In the genomic region with DNA sequence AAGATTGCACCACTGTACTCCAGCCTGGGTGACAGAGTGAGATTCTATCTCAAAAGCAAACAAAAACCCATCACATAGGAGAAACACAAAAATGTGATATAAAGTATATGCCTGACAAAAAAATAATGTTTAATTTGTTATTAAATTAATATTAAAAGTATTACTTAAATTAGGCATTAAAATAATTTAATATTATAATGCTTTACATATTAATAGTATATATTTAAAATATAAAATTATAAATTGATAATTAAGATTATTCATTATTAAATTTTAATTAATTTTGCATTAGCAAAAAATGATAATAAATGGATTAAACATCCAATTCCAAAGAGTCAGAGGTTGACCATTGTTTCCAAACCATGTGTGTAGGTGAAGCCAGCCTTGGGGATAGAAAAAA, we compare ENCODE assay signal across 30 cellular contexts. TPM values are rescaled to one million over a fixed set of nuclear protein-coding genes. Genes with fewer than 3 reads are reported as not detected.
"Had no signal": no experiment of that assay in that cellular context is flagged by ENCODE, and none has a peak within 500 bp of the region (broad histone marks: within the 10 kb centered on the region; RNA-seq: fewer than 3 reads in every experiment).

No MANE protein-coding gene starts in this region.

- H3K27ac Mint-ChIP-seq: activated CD4-positive, alpha-beta memory T cell treated with anti-CD3 and anti-CD28 coated beads, Interleukin-2, amount 10 ng/mL, durations not matched to agents 7 days and 5 days; activated CD4-positive, alpha-beta T cell treated with anti-CD3 and anti-CD28 coated beads, Interleukin-2, amount 10 ng/mL, durations not matched to agents 7 days and 5 days; activated naive CD4-positive, alpha-beta T cell treated with anti-CD3 and anti-CD28 coated beads for 36 hours; activated naive CD4-positive, alpha-beta T cell treated with anti-CD3 and anti-CD28 coated beads, Interleukin-2, amount 50 U/mL, for 24 hours; activated naive CD8-positive, alpha-beta T cell treated with anti-CD3 and anti-CD28 coated beads for 36 hours; activated naive CD8-positive, alpha-beta T cell treated with anti-CD3 and anti-CD28 coated beads, Interleukin-2, amount 50 U/mL, for 24 hours; activated T-helper 17 cell treated with anti-CD3 and anti-CD28 coated beads, Interleukin-2, amount 50 U/mL, for 72 hours; T-helper 17 cell; T-helper 2 cell treated with Interferon-gamma antibody and Interleukin-4, amounts not matched to agents 5 μg/mL and 100 μg/mL, for 36 hours had no signal

- ATAC-seq: activated naive CD8-positive, alpha-beta T cell treated with anti-CD3 and anti-CD28 coated beads, Interleukin-2, amount 50 U/mL, for 24 hours; activated T-cell treated with anti-CD3 and anti-CD28 coated beads, Interleukin-2, amount 50 U/mL, for 4 hours; activated T-helper 17 cell treated with anti-CD3 and anti-CD28 coated beads, Interleukin-2, amount 50 U/mL, for 72 hours; body of pancreas; esophagus mucosa; gastrocnemius medialis; heart left ventricle; T-helper 17 cell had no signal

- H3K9me3 ChIP-seq: adrenal gland, body of pancreas, colonic mucosa, gastrocnemius medialis, heart left ventricle had no signal

- H3K36me3 ChIP-seq: adrenal gland, colonic mucosa, gastrocnemius medialis, heart left ventricle had no signal

- DNase-seq: activated CD4-positive, alpha-beta memory T cell treated with anti-CD3 and anti-CD28 coated beads, Interleukin-2, amount 10 ng/mL, durations not matched to agents 7 days and 5 days; activated CD4-positive, alpha-beta T cell treated with anti-CD3 and anti-CD28 coated beads for 1 hour; activated CD4-positive, alpha-beta T cell treated with anti-CD3 and anti-CD28 coated beads for 4 hours; activated CD4-positive, alpha-beta T cell treated with anti-CD3 and anti-CD28 coated beads, Interleukin-2, amount 10 ng/mL, durations not matched to agents 7 days and 5 days; activated CD4-positive, alpha-beta T cell treated with anti-CD3 and anti-CD28 coated beads, Interleukin-2, amount 50 U/mL, for 4 hours; activated effector memory CD4-positive, alpha-beta T cell treated with Interleukin-2 at 50 U/mL for 16 hours; activated gamma-delta T cell treated with Interleukin-2 at 50 U/mL for 16 hours; activated naive CD4-positive, alpha-beta T cell treated with anti-CD3 and anti-CD28 coated beads for 36 hours; activated naive CD8-positive, alpha-beta T cell treated with anti-CD3 and anti-CD28 coated beads for 36 hours; activated naive CD8-positive, alpha-beta T cell treated with anti-CD3 and anti-CD28 coated beads, Interleukin-2, amount 50 U/mL, for 24 hours; activated T-cell treated with anti-CD3 and anti-CD28 coated beads, Interleukin-2, amount 50 U/mL, for 4 hours; adrenal gland; amygdala; aorta; body of pancreas; caudate nucleus; colonic mucosa; effector CD8-positive, alpha-beta T cell; foreskin fibroblast; gastrocnemius medialis; glutamatergic neuron; heart left ventricle; T-helper 1 cell; T-helper 17 cell; T1000 had no signal

- H3K4me3 Mint-ChIP-seq: activated CD4-positive, alpha-beta memory T cell treated with anti-CD3 and anti-CD28 coated beads, Interleukin-2, amount 10 ng/mL, durations not matched to agents 7 days and 5 days; activated CD4-positive, alpha-beta T cell treated with anti-CD3 and anti-CD28 coated beads, Interleukin-2, amount 10 ng/mL, durations not matched to agents 7 days and 5 days; activated naive CD4-positive, alpha-beta T cell treated with anti-CD3 and anti-CD28 coated beads for 36 hours; activated naive CD4-positive, alpha-beta T cell treated with anti-CD3 and anti-CD28 coated beads, Interleukin-2, amount 50 U/mL, for 24 hours; activated naive CD8-positive, alpha-beta T cell treated with anti-CD3 and anti-CD28 coated beads for 36 hours; activated naive CD8-positive, alpha-beta T cell treated with anti-CD3 and anti-CD28 coated beads, Interleukin-2, amount 50 U/mL, for 24 hours; activated T-cell treated with anti-CD3 and anti-CD28 coated beads, Interleukin-2, amount 50 U/mL, for 4 hours; activated T-helper 17 cell treated with anti-CD3 and anti-CD28 coated beads, Interleukin-2, amount 50 U/mL, for 72 hours; T-helper 17 cell; T-helper 2 cell treated with Interferon-gamma antibody and Interleukin-4, amounts not matched to agents 5 μg/mL and 100 μg/mL, for 36 hours had no signal

- H3K4me1 Mint-ChIP-seq: activated CD4-positive, alpha-beta memory T cell treated with anti-CD3 and anti-CD28 coated beads, Interleukin-2, amount 10 ng/mL, durations not matched to agents 7 days and 5 days; activated CD4-positive, alpha-beta T cell treated with anti-CD3 and anti-CD28 coated beads, Interleukin-2, amount 10 ng/mL, durations not matched to agents 7 days and 5 days; activated naive CD4-positive, alpha-beta T cell treated with anti-CD3 and anti-CD28 coated beads, Interleukin-2, amount 50 U/mL, for 24 hours; activated naive CD8-positive, alpha-beta T cell treated with anti-CD3 and anti-CD28 coated beads for 36 hours; activated naive CD8-positive, alpha-beta T cell treated with anti-CD3 and anti-CD28 coated beads, Interleukin-2, amount 50 U/mL, for 24 hours; activated T-helper 17 cell treated with anti-CD3 and anti-CD28 coated beads, Interleukin-2, amount 50 U/mL, for 72 hours; T-helper 17 cell had no signal

- H3K4me3 ChIP-seq: adrenal gland, body of pancreas, colonic mucosa, gastrocnemius medialis, heart left ventricle had no signal

- H3K27ac ChIP-seq: adrenal gland, body of pancreas, colonic mucosa, gastrocnemius medialis, heart left ventricle had no signal

- H3K36me3 Mint-ChIP-seq: activated naive CD8-positive, alpha-beta T cell treated with anti-CD3 and anti-CD28 coated beads for 36 hours had no signal

- H3K4me1 ChIP-seq: adrenal gland, body of pancreas, colonic mucosa, gastrocnemius medialis, heart left ventricle had no signal

- H3K27me3 Mint-ChIP-seq: activated CD4-positive, alpha-beta memory T cell treated with anti-CD3 and anti-CD28 coated beads, Interleukin-2, amount 10 ng/mL, durations not matched to agents 7 days and 5 days; activated CD4-positive, alpha-beta T cell treated with anti-CD3 and anti-CD28 coated beads, Interleukin-2, amount 10 ng/mL, durations not matched to agents 7 days and 5 days; T-helper 17 cell had no signal

RNA-seq across cellular contexts. Expression of a gene that starts 22.0 kb away (rescaled TPM):
- total RNA-seq: activated CD4-positive, alpha-beta memory T cell treated with anti-CD3 and anti-CD28 coated beads, Interleukin-2, amount 10 ng/mL, durations not matched to agents 7 days and 5 days; activated CD4-positive, alpha-beta T cell treated with anti-CD3 and anti-CD28 coated beads, Interleukin-2, amount 10 ng/mL, durations not matched to agents 7 days and 5 days; activated naive CD4-positive, alpha-beta T cell treated with anti-CD3 and anti-CD28 coated beads for 36 hours; activated naive CD8-positive, alpha-beta T cell treated with anti-CD3 and anti-CD28 coated beads for 36 hours; activated T-cell treated with anti-CD3 and anti-CD28 coated beads, Interleukin-2, amount 50 U/mL, for 4 hours; activated T-helper 17 cell treated with anti-CD3 and anti-CD28 coated beads, Interleukin-2, amount 50 U/mL, for 72 hours; adrenal gland; aorta; colonic mucosa; dermis microvascular lymphatic vessel endothelial cell; gastrocnemius medialis; heart left ventricle; T-helper 17 cell had no signal
- polyA plus RNA-seq: aorta, heart left ventricle had no signal
